Comparison of ENCODE assay signal across 4 cellular contexts in the genomic region with DNA sequence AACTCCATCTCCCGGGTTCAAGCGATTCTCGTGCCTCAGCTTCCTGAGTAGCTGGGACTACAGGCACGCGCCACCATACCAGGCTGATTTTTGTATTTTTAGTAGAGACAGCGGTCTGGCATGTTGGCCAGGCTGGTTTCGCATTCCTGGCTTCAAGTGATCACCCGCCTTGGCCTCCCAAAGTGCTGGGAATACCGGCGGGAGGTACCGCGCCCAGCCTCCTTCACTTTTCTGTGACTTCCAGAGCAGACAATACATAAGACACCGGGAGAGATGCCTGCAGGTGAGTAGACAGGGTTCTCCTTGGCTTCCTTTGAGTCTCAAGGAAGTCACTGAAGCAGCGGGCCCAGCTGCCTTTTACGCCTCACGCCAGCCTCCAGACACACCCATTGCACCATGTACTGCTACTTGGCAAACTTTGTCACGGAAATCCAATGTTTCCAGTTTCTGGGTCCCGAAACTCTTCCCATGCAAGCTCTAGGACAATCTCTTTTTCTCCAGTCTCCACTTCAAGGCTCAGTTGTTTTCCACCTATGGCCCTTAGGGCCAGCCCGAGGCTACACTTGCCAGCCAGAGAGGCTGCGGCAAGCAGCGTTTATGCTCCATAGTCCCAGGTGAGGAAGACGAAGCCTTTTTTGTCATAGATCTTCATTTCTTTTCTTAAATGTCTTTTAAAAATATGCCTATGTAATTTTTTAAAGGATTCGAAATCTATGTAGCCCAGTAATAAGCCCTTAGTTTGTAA.
TF ChIP-seq lines count a peak whose summit lies in the region.

No MANE protein-coding gene starts in this region.

TF ChIP-seq in SK-N-SH, 30 proteins besides CTCF, POLR2A, EP300 and RAD21 (continued from another document):
- no peak for TF ChIP-seq SIN3A (IDR thresholded peaks at IDR 0.05; ENCODE audit: borderline replicate concordance, low read depth, low read length)
- no peak for TF ChIP-seq TAF1 (IDR thresholded peaks at IDR 0.05; ENCODE audit: borderline replicate concordance, low read depth, low read length)
TF ChIP-seq in SK-N-SH: peak in this region for 0.

TF ChIP-seq in SK-N-SH treated with all-trans-retinoic acid at 6 μM for 48 hours, 23 proteins besides CTCF, POLR2A, EP300 and RAD21 (continued from another document):
- TF ChIP-seq, protein P1, sequence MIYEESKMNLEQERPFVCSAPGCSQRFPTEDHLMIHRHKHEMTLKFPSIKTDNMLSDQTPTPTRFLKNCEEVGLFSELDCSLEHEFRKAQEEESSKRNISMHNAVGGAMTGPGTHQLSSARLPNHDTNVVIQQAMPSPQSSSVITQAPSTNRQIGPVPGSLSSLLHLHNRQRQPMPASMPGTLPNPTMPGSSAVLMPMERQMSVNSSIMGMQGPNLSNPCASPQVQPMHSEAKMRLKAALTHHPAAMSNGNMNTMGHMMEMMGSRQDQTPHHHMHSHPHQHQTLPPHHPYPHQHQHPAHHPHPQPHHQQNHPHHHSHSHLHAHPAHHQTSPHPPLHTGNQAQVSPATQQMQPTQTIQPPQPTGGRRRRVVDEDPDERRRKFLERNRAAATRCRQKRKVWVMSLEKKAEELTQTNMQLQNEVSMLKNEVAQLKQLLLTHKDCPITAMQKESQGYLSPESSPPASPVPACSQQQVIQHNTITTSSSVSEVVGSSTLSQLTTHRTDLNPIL (CRISPR knock-in tag; IDR thresholded peaks at IDR 0.05; ENCODE audit: low read depth) = no peak
- TF ChIP-seq ZFP30 (CRISPR knock-in tag; IDR thresholded peaks at IDR 0.05) (no peak), ISL1 (CRISPR knock-in tag; IDR thresholded peaks at IDR 0.05) (no peak), ZNF565 (CRISPR knock-in tag; conservative IDR thresholded peaks at IDR 0.05; ENCODE audit: low read depth) (no peak), TOX (CRISPR knock-in tag; IDR thresholded peaks at IDR 0.05; ENCODE audit: borderline replicate concordance) (no peak), ARNTL (CRISPR knock-in tag; IDR thresholded peaks at IDR 0.05; ENCODE audit: borderline replicate concordance, low read depth) (no peak), OSR1 (CRISPR knock-in tag; IDR thresholded peaks at IDR 0.05) (no peak), RARB (CRISPR knock-in tag; IDR thresholded peaks at IDR 0.05) (no peak)
- TF ChIP-seq, protein P2, sequence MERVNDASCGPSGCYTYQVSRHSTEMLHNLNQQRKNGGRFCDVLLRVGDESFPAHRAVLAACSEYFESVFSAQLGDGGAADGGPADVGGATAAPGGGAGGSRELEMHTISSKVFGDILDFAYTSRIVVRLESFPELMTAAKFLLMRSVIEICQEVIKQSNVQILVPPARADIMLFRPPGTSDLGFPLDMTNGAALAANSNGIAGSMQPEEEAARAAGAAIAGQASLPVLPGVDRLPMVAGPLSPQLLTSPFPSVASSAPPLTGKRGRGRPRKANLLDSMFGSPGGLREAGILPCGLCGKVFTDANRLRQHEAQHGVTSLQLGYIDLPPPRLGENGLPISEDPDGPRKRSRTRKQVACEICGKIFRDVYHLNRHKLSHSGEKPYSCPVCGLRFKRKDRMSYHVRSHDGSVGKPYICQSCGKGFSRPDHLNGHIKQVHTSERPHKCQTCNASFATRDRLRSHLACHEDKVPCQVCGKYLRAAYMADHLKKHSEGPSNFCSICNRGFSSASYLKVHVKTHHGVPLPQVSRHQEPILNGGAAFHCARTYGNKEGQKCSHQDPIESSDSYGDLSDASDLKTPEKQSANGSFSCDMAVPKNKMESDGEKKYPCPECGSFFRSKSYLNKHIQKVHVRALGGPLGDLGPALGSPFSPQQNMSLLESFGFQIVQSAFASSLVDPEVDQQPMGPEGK (CRISPR knock-in tag; IDR thresholded peaks at IDR 0.05; ENCODE audit: borderline replicate concordance) = no peak

TF ChIP-seq in GM23338, 12 proteins besides CTCF, POLR2A, EP300 and RAD21 (continued from another document and continues in another):
- TF ChIP-seq JUNB (IDR thresholded peaks at IDR 0.05; ENCODE audit: unreplicated experiment) (no peak), STAT1 (IDR thresholded peaks at IDR 0.05; ENCODE audit: unreplicated experiment) (no peak), CREB1 (CRISPR knock-in tag; IDR thresholded peaks at IDR 0.05; ENCODE audit: low read depth) (no peak), POLR2AphosphoS5 (IDR thresholded peaks at IDR 0.05; ENCODE audit: low read depth) (no peak), EZH2phosphoT487 (IDR thresholded peaks at IDR 0.05; ENCODE audit: unreplicated experiment) (no peak), REST (IDR thresholded peaks at IDR 0.05; ENCODE audit: unreplicated experiment) (no peak)

TF ChIP-seq in WTC11, 78 proteins besides CTCF, POLR2A, EP300 and RAD21 (continued from another document):
- TF ChIP-seq, protein P3, sequence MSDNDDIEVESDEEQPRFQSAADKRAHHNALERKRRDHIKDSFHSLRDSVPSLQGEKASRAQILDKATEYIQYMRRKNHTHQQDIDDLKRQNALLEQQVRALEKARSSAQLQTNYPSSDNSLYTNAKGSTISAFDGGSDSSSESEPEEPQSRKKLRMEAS (CRISPR knock-in tag; IDR thresholded peaks at IDR 0.05) = no peak
- TF ChIP-seq ZNF219 (CRISPR knock-in tag; IDR thresholded peaks at IDR 0.05; ENCODE audit: borderline replicate concordance) (no peak), NFYB (CRISPR knock-in tag; conservative IDR thresholded peaks at IDR 0.05; ENCODE audit: low read depth) (0 out of 2 replicates have a peak, but pooled peaks have one; percentile 7)
